ENCODE assay signal across 9 cellular contexts in the genomic region with DNA sequence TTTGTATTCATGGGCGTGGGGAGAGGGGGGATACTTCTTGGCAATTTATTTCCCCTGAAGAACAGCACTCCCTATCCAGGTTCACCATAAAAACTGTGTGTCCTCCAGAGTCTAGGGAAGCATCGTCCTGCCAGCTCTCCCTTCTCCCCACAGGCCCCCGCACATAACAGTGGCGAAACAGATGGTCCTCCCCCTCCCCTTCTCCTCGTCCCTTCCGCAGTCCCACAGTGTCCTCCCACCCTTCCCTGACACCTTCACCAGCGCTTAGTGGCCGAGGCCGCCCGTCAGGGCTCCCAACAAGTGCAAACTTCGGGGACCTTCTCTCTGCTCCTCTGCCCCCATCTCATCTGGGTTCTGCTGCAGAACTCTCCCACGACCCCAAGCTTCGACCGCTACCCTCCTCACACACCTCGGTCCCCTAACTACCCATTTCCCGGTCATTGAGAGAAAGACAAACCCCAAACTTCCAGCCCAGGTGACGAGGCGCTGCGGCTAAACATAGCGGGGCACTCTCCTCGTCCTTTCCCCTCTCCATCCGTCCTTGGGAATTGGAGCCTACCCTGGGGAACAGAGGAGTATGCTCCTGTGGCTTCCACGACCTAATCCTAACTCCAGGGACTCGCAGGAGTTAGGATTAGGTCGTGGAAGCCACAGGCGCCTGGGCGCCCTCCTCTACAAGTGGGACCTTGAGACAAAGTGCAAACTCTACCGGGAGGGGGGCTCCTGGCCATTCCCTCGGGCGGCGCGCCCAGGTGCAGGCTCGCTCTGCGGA. TPM values are rescaled to one million over a fixed set of nuclear protein-coding genes. Genes with fewer than 3 reads are reported as not detected.
A peak's percentile ranks its signal among the peaks of the same experiment; 100 is the strongest.
DNase-seq lines count a peak whose midpoint lies in the region; ATAC-seq and TF ChIP-seq lines count a peak whose summit lies in the region.
"Had no signal": no experiment of that assay in that cellular context is flagged by ENCODE, and none has a peak within 500 bp of the region (broad histone marks: within the 10 kb centered on the region; RNA-seq: fewer than 3 reads in every experiment).

No MANE protein-coding gene starts in this region.

- H3K9me3 Mint-ChIP-seq in endothelial cell (ENCODE audit: unreplicated experiment), result no peaks in the 10 kb centered on the region

- POLR2A ChIA-PET in IMR-90 (lab: Charles Lee; ENCODE audit: unreplicated experiment), result no interaction called here

- peak overlapping the region; percentile 50; the same call in 1 of the 2 replicates for H3K4me2 ChIP-seq in IMR-90 (ENCODE audit: low read depth, low read length)

- no peaks in the 10 kb centered on the region for H3K9me1 ChIP-seq in IMR-90 (ENCODE audit: insufficient read depth, low read length)

- H3K27me3 ChIP-seq in IMR-90 (ENCODE audit: control insufficient read depth, insufficient read depth, low read length) (peaks cover 51% of the 10 kb centered on the region), ovary (no peaks in the 10 kb centered on the region)

- peaks cover 16% of the 10 kb centered on the region for H3K27me3 Mint-ChIP-seq in endothelial cell (ENCODE audit: unreplicated experiment)

- intact Hi-C loops in IMR-90 (cut with micrococcal nuclease) (no loop called here), ovary (cut with DNase I) (no loop called here)

- no peak overlapping the region for H2BK5ac ChIP-seq in IMR-90 (ENCODE audit: low read depth, low read length, poor library complexity, severe bottlenecking)

- WGBS in IMR-90 (ENCODE audit: extremely low coverage in 2 of 2, insufficient read length in 1 of 2), 2 experiments, result 14% methylated on average over 14 of the region's 34 CpGs; no CpG with 5 or more reads in 1 of the 2 experiments
- 1 to 2% (median 1%) methylated on average over 34 of the region's 34 CpGs for WGBS in ovary, 3 donors

- no peak overlapping the region for H2AK5ac ChIP-seq in IMR-90 (ENCODE audit: low read depth, low read length)

- peak overlapping the region; percentile 87 for H3K4me3 Mint-ChIP-seq in endothelial cell (ENCODE audit: unreplicated experiment)

- no peaks in the 10 kb centered on the region for H3K36me3 Mint-ChIP-seq in endothelial cell (ENCODE audit: low read depth, unreplicated experiment)

- no peak overlapping the region for H4K91ac ChIP-seq in IMR-90 (ENCODE audit: insufficient read depth, low read depth, low read length)

- H3K18ac ChIP-seq in IMR-90 (ENCODE audit: low read depth, low read length), result no peak overlapping the region

- H3K79me1 ChIP-seq in IMR-90 (ENCODE audit: low read depth in 1 of 2, low read length in 2 of 2), result no peaks in the 10 kb centered on the region

- no peak overlapping the region for H3K27ac Mint-ChIP-seq in endothelial cell (ENCODE audit: unreplicated experiment)

- TF ChIP-seq RAD21 in IMR-90 (IDR thresholded peaks at IDR 0.05; ENCODE audit: low read length), result no peak

- H4K8ac ChIP-seq in IMR-90 (ENCODE audit: low read depth in 2 of 2, low read length in 2 of 2), result no peak overlapping the region

- H3K9ac ChIP-seq in IMR-90 (ENCODE audit: low read depth, low read length), result no peak overlapping the region

- H2AFZ ChIP-seq in IMR-90 (replicated peaks; ENCODE audit: low read length, poor library complexity), result peak overlapping the region; percentile 66

- ATAC-seq in IMR-90 (ENCODE audit: low read depth) (peak; percentile 15), HG02970 (IDR thresholded peaks at IDR 0.05; ENCODE audit: low FRiP score, unreplicated experiment) (no peak)

- H3K4ac ChIP-seq in IMR-90 (ENCODE audit: low read depth, low read length), result no peak overlapping the region

- DNase-seq in G401 (ENCODE audit: low spot score), result peak; percentile 90
- DNase-seq in IMR-90, result no peak
- DNase-seq in endothelial cell (ENCODE audit: low spot score), result no peak
- peak; percentile 24 to 51 (median 34) for DNase-seq in ovary
- DNase-seq in DMS79 treated with DMSO at 0.1 percent for 48 hours (lab: John Stamatoyannopoulos, UW), result no peak
- no peak for DNase-seq in stimulated activated CD4-positive, alpha-beta T cell treated with anti-CD3 and anti-CD28 coated beads, Interleukin-4, amount 100 ng/mL, for 4 hours
- no peak for DNase-seq in NCI-H187 treated with DMSO at 0.1 percent for 48 hours (lab: John Stamatoyannopoulos, UW)

- H3K36me3 ChIP-seq in IMR-90 (ENCODE audit: control insufficient read depth, insufficient read depth, low read length) (no peaks in the 10 kb centered on the region), ovary (no peaks in the 10 kb centered on the region)

- H2BK15ac ChIP-seq in IMR-90 (ENCODE audit: low read depth, low read length), result no peak overlapping the region

- BruUV-seq in IMR-90 (replicated peaks; lab: Mats Ljungman, UMichigan), result no TSS peak

- dilution Hi-C loops in IMR-90 (cut with HindIII; ENCODE audit: low sequenced_read_pairs, unreplicated experiment), result no loop called here

- TF ChIP-seq CTCF in IMR-90 (conservative IDR thresholded peaks at IDR 0.05; ENCODE audit: low read depth, low read length) (no peak), endothelial cell (IDR thresholded peaks at IDR 0.05; ENCODE audit: unreplicated experiment) (no peak), ovary (IDR thresholded peaks at IDR 0.05) (no peak)

- no peak overlapping the region for H3K14ac ChIP-seq in IMR-90 (replicated peaks; ENCODE audit: low read depth, low read length)

- H2BK20ac ChIP-seq in IMR-90 (ENCODE audit: low read depth, low read length), result no peak overlapping the region

- no peak overlapping the region for H2BK120ac ChIP-seq in IMR-90 (ENCODE audit: low read depth, low read length)

- H3K56ac ChIP-seq in IMR-90 (ENCODE audit: extremely low read depth, insufficient read depth, low read length), result no peak overlapping the region

- H2AK9ac ChIP-seq in IMR-90 (replicated peaks; ENCODE audit: low read depth, low read length, poor library complexity), result no peak overlapping the region

- H3K27ac ChIP-seq in IMR-90 (ENCODE audit: insufficient read depth, low read length) (no peak overlapping the region), ovary (peak overlapping the region; percentile 50 to 69)
- H3K27ac ChIP-seq: HL-60 had no signal

- in situ Hi-C loops in G401 (cut with HindIII; ENCODE audit: low sequenced_read_pairs), result no loop called here
- in situ Hi-C loops in IMR-90 (cut with MboI; ENCODE audit: low sequenced_read_pairs), result no loop called here

- TF ChIP-seq POLR2A in IMR-90 (IDR thresholded peaks at IDR 0.05; ENCODE audit: low read depth, low read length) (no peak), ovary (IDR thresholded peaks at IDR 0.05) (no peak)

- no peaks in the 10 kb centered on the region for H4K20me1 ChIP-seq in IMR-90 (ENCODE audit: insufficient read depth, low read length)

- H3K4me1 ChIP-seq in IMR-90 (ENCODE audit: control insufficient read depth, insufficient read depth, low read length) (peaks cover 2% of the 10 kb centered on the region; the same call in 1 of the 2 replicates), ovary (ENCODE audit: insufficient read depth) (peaks cover 4% of the 10 kb centered on the region)

- peaks cover 38% of the 10 kb centered on the region for H3K4me1 Mint-ChIP-seq in endothelial cell (ENCODE audit: unreplicated experiment)

- CTCF ChIA-PET in IMR-90 (lab: Yijun Ruan, JAX), result no interaction called here

- H3K4me3 ChIP-seq in IMR-90 (ENCODE audit: insufficient read depth, low read depth, low read length) (no peak overlapping the region), ovary (peak overlapping the region; percentile 41)

- no peak overlapping the region for H4K5ac ChIP-seq in IMR-90 (ENCODE audit: low read depth, low read length)

- H3K9me3 ChIP-seq in IMR-90 (ENCODE audit: control insufficient read depth, insufficient read depth, low read length) (no peaks in the 10 kb centered on the region; the same call in 1 of the 2 replicates), ovary (no peaks in the 10 kb centered on the region)

- 0 out of 2 replicates have a peak overlapping the region, but pooled peaks have one; percentile 32 for H3K23ac ChIP-seq in IMR-90 (ENCODE audit: low read depth, low read length)

- no peak for TF ChIP-seq EP300 in ovary (IDR thresholded peaks at IDR 0.05)

TF ChIP-seq in IMR-90, 13 proteins besides CTCF, POLR2A, EP300 and RAD21:
- no peak for TF ChIP-seq BHLHE40 (IDR thresholded peaks at IDR 0.05; ENCODE audit: low read depth, low read length)
- TF ChIP-seq, protein P1, sequence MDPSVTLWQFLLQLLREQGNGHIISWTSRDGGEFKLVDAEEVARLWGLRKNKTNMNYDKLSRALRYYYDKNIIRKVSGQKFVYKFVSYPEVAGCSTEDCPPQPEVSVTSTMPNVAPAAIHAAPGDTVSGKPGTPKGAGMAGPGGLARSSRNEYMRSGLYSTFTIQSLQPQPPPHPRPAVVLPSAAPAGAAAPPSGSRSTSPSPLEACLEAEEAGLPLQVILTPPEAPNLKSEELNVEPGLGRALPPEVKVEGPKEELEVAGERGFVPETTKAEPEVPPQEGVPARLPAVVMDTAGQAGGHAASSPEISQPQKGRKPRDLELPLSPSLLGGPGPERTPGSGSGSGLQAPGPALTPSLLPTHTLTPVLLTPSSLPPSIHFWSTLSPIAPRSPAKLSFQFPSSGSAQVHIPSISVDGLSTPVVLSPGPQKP (IDR thresholded peaks at IDR 0.05; ENCODE audit: borderline replicate concordance, low read depth, low read length), result no peak
- TF ChIP-seq SMC3 (IDR thresholded peaks at IDR 0.05; ENCODE audit: low read depth, low read length), result no peak
- TF ChIP-seq MXI1 (IDR thresholded peaks at IDR 0.05; ENCODE audit: borderline replicate concordance, low read depth, low read length), result no peak
- TF ChIP-seq RFX5 (IDR thresholded peaks at IDR 0.05; ENCODE audit: low read depth, low read length), result no peak
- TF ChIP-seq CEBPB (IDR thresholded peaks at IDR 0.05; ENCODE audit: low read depth, low read length), result no peak

RNA-seq across cellular contexts. Expression of gene ZNF385B, which starts 1.0 kb away (rescaled TPM):
- total RNA-seq in G401 (2014; rRNA removed; shearing (Covaris generic)), result not detected in 2 replicates
- under 0.01 TPM in 1 of 2 replicates, not detected in the other for total RNA-seq in IMR-90 (2012; rRNA removed)
- 0.03 TPM in 1 of 2 replicates, not detected in the other for polyA plus RNA-seq in IMR-90 (2012; rRNA removed)
- polyA plus RNA-seq in IMR-90 (2012; cell fraction: cytosol; rRNA removed), result not detected in 2 replicates
- polyA plus RNA-seq in IMR-90 (2012; cell fraction: nucleus; rRNA removed; ENCODE audit: low replicate concordance), result 0.06 TPM in 1 of 2 replicates, not detected in the other
- total RNA-seq in endothelial cell (ENCODE audit: unreplicated experiment), result 0.49 TPM
- total RNA-seq in ovary, result 10 to 100 TPM in 1 of 7 donors, 1 to 10 TPM in 6; 5.4 to 20.0 (median 9.1) TPM
- polyA plus RNA-seq in ovary, result 10 to 100 TPM in 1 of 2 donors, 1 to 10 TPM in 1; 4.8 to 20.9 TPM

Comparison
In these comparisons a context has a peak if more than half of its experiments do, and no peak if none do; other contexts are left out.
1. DNase-seq: peak in G401 (single experiment) and ovary (5 of 5); none in IMR-90 (single experiment), endothelial cell (single experiment), DMS79 treated with DMSO at 0.1 percent for 48 hours (single experiment), stimulated activated CD4-positive, alpha-beta T cell treated with anti-CD3 and anti-CD28 coated beads, Interleukin-4, amount 100 ng/mL, for 4 hours (0 of 2) and NCI-H187 treated with DMSO at 0.1 percent for 48 hours (single experiment).